ENCODE assay signal across 21 cellular contexts in genomic region chr3:2861120-2861519, GRCh38.
DNase-seq lines count a peak whose midpoint lies in the region; ATAC-seq, FAIRE-seq and TF ChIP-seq lines count a peak whose summit lies in the region.
"Had no signal": no experiment of that assay in that cellular context is flagged by ENCODE, and none has a peak within 500 bp of the region (broad histone marks: within the 10 kb centered on the region; RNA-seq: fewer than 3 reads in every experiment).

No MANE protein-coding gene starts in this region.

- TF ChIP-seq EP300 in HepG2 (IDR thresholded peaks at IDR 0.05; ENCODE audit: low read depth in 2 of 2, low read length in 2 of 2) (no peak), HepG2 (CRISPR knock-in tag; IDR thresholded peaks at IDR 0.05; ENCODE audit: borderline replicate concordance) (no peak)

- intact Hi-C loops in HepG2 (cut with micrococcal nuclease; ENCODE audit: unreplicated experiment) = no loop called here

- H2AFZ ChIP-seq in HepG2 (ENCODE audit: low read length) = no peak overlapping the region
- H2AFZ ChIP-seq: GM23248 had no signal

- 24% methylated on average over 1 of the region's 1 CpG for WGBS in liver
- WGBS in HepG2 (ENCODE audit: low lambda C conversion rate) = 0% methylated on average over 1 of the region's 1 CpG

- H3K9me3 ChIP-seq in liver (ENCODE audit: control insufficient read depth in 4 of 4, low read length in 3 of 4) = no peaks in the 10 kb centered on the region
- H3K9me3 ChIP-seq in HepG2 (ENCODE audit: low read length) = no peaks in the 10 kb centered on the region
- H3K9me3 ChIP-seq in T-helper 17 cell (ENCODE audit: control insufficient read depth, low read length, poor library complexity, severe bottlenecking) = no peaks in the 10 kb centered on the region
- H3K9me3 ChIP-seq: A549, HAP-1 had no signal

- no peaks in the 10 kb centered on the region for H3K36me3 Mint-ChIP-seq in T-helper 17 cell (ENCODE audit: low read depth)

- H3K27me3 Mint-ChIP-seq in T-helper 17 cell = peaks cover 19% of the 10 kb centered on the region

- no peak overlapping the region for H3K4me3 ChIP-seq in liver (ENCODE audit: low read depth in 1 of 3, low read length in 3 of 3)
- no peak overlapping the region for H3K4me3 ChIP-seq in HepG2 (replicated peaks in 1 of 3; ENCODE audit: insufficient read depth in 1 of 3, low read depth in 2 of 3, low read length in 3 of 3)
- H3K4me3 ChIP-seq: A549, GM12878, GM23248, HAP-1 had no signal

- CTCF ChIA-PET in HepG2 (lab: Yijun Ruan, JAX; ENCODE audit: low intra/inter-chr PET ratio, low total read pairs) = no interaction called here

- no peak for FAIRE-seq in HepG2 (lab: Jason Lieb, UNC)
- FAIRE-seq: A549, GM12878, GM19239 had no signal

- peak; percentile 19 to 45 for TF ChIP-seq RAD21 in liver (IDR thresholded peaks at IDR 0.05)
- no peak for TF ChIP-seq RAD21 in HepG2 (CRISPR knock-in tag; IDR thresholded peaks at IDR 0.05)

- H3K27me3 ChIP-seq in liver (ENCODE audit: control insufficient read depth in 4 of 4, insufficient read depth in 4 of 4, low read length in 3 of 4) (no peaks in the 10 kb centered on the region), HepG2 (ENCODE audit: control insufficient read depth in 1 of 2, insufficient read depth in 2 of 2, low read length in 2 of 2) (no peaks in the 10 kb centered on the region)

- H3K36me3 ChIP-seq in liver (ENCODE audit: control insufficient read depth in 4 of 4, insufficient read depth in 3 of 4, low read depth in 1 of 4, low read length in 3 of 4) = no peaks in the 10 kb centered on the region
- H3K36me3 ChIP-seq in HepG2 (replicated peaks in 1 of 2; ENCODE audit: control insufficient read depth in 1 of 2, insufficient read depth in 2 of 2, low read length in 2 of 2) = no peaks in the 10 kb centered on the region
- H3K36me3 ChIP-seq: HAP-1 had no signal

- H3K4me3 Mint-ChIP-seq in T-helper 17 cell = no peak overlapping the region
- H3K4me3 Mint-ChIP-seq: CD4-positive, alpha-beta T cell had no signal

- no peak for TF ChIP-seq POLR2A in HepG2 (IDR thresholded peaks at IDR 0.05; ENCODE audit: insufficient read depth in 1 of 2, low read depth in 2 of 2, low read length in 2 of 2)

- H3K27ac ChIP-seq in liver (ENCODE audit: low read depth in 1 of 2, low read length in 2 of 2) = peak overlapping the region; percentile 0 to 70
- no peak overlapping the region for H3K27ac ChIP-seq in HepG2 (ENCODE audit: extremely low read length, insufficient read depth, low read length)
- H3K27ac ChIP-seq: 22Rv1, A549, C4-2B, GM23248 had no signal

- ATAC-seq in HepG2 = no peak
- peak; percentile 83 for ATAC-seq in left lobe of liver
- ATAC-seq in T-helper 17 cell = no peak
- ATAC-seq: A549, GM12878 had no signal

- no peak overlapping the region for H3K4me2 ChIP-seq in HepG2 (ENCODE audit: low read depth, low read length)
- H3K4me2 ChIP-seq: A549 had no signal

- no peak overlapping the region for H3K27ac Mint-ChIP-seq in T-helper 17 cell
- H3K27ac Mint-ChIP-seq: CD4-positive, alpha-beta T cell had no signal

- POLR2A ChIA-PET in HepG2 (lab: Yijun Ruan, JAX) = no interaction called here

- peak; percentile 34 for DNase-seq in DMS53 (lab: John Stamatoyannopoulos, UW)
- DNase-seq in DMS53 treated with DMSO at 0.1 percent for 48 hours (lab: John Stamatoyannopoulos, UW; ENCODE audit: unreplicated experiment) = no peak
- DNase-seq in HepG2 (ENCODE audit: low spot score) = no peak
- peak; percentile 49 for DNase-seq in left lobe of liver (ENCODE audit: low spot score)
- no peak for DNase-seq in activated naive CD4-positive, alpha-beta T cell treated with anti-CD3 and anti-CD28 coated beads, Interleukin-2, amount 50 U/mL, for 16 hours
- DNase-seq in T-helper 17 cell = no peak
- DNase-seq in ecto neural progenitor cell (ENCODE audit: low spot score) = no peak
- DNase-seq: AML-193; CD4-positive, alpha-beta T cell; DMS153; DND-41; EL; GM23248; IMR-90 had no signal

- BruUV-seq in HepG2 (replicated peaks; lab: Mats Ljungman, UMichigan) = no TSS peak

- no peaks in the 10 kb centered on the region for H4K20me1 ChIP-seq in HepG2 (ENCODE audit: insufficient read depth, low read length)

- peaks cover 1% of the 10 kb centered on the region for H3K4me1 Mint-ChIP-seq in T-helper 17 cell

- in situ Hi-C loops in HepG2 (cut with HindIII; ENCODE audit: extremely low pct_ligation_motif_present, low pct_unique_long_range_greater_than_20kb) = no loop called here

- TF ChIP-seq CTCF in liver (IDR thresholded peaks at IDR 0.05; ENCODE audit: low read depth, low read length, missing input control) (no peak), HepG2 (CRISPR knock-in tag; IDR thresholded peaks at IDR 0.05) (no peak)

- H3K79me2 ChIP-seq in HepG2 (ENCODE audit: insufficient read depth, low read length) = no peaks in the 10 kb centered on the region

- H3K4me1 ChIP-seq in liver (ENCODE audit: control insufficient read depth in 4 of 4, insufficient read depth in 4 of 4, low read length in 3 of 4) (peaks cover 4 to 38% (median 23%) of the 10 kb centered on the region in 4 donors), HepG2 (ENCODE audit: insufficient read depth, low read length) (no peaks in the 10 kb centered on the region)
- H3K4me1 ChIP-seq: A549, HAP-1 had no signal

- H3K9ac ChIP-seq in liver (ENCODE audit: low read depth in 1 of 2, low read length in 2 of 2) (no peak overlapping the region), HepG2 (ENCODE audit: insufficient read depth, low read depth, low read length) (no peak overlapping the region)
- H3K9ac ChIP-seq: GM23248 had no signal

TF ChIP-seq in liver, 16 proteins besides CTCF, POLR2A, EP300 and RAD21 (continues in another document):
- TF ChIP-seq REST (IDR thresholded peaks at IDR 0.05) = peak; percentile 85
- TF ChIP-seq TAF1 (conservative IDR thresholded peaks at IDR 0.05) = no peak
- peak in 1 of 2 donors; percentile 80 for TF ChIP-seq RXRA (IDR thresholded peaks at IDR 0.05)
- TF ChIP-seq EGR1 (IDR thresholded peaks at IDR 0.05; ENCODE audit: low read depth in 2 of 2) = peak in 1 of 2 donors; percentile 54
- no peak for TF ChIP-seq SP1 (IDR thresholded peaks at IDR 0.05)
- TF ChIP-seq HNF4G (IDR thresholded peaks at IDR 0.05) = no peak
- TF ChIP-seq YY1 (IDR thresholded peaks at IDR 0.05) = peak; percentile 73

TF ChIP-seq in HepG2, 621 proteins besides CTCF, POLR2A, EP300 and RAD21:
- TF ChIP-seq ZNF614 (CRISPR knock-in tag; IDR thresholded peaks at IDR 0.05; ENCODE audit: borderline replicate concordance) (no peak), CEBPG (CRISPR knock-in tag; IDR thresholded peaks at IDR 0.05) (no peak), ZNF124 (CRISPR knock-in tag; IDR thresholded peaks at IDR 0.05) (no peak), HNF1A (IDR thresholded peaks at IDR 0.05; ENCODE audit: low read depth) (no peak), HNF1A (CRISPR knock-in tag; IDR thresholded peaks at IDR 0.05; ENCODE audit: borderline replicate concordance) (no peak), TFAP4 (IDR thresholded peaks at IDR 0.05; ENCODE audit: borderline replicate concordance, low read depth) (no peak), MTF2 (CRISPR knock-in tag; IDR thresholded peaks at IDR 0.05; ENCODE audit: borderline replicate concordance) (no peak)

Comparison
In these comparisons a context has a peak if more than half of its experiments do, and no peak if none do; other contexts are left out.
1. DNase-seq: peak in DMS53 (single experiment) and left lobe of liver (single experiment); none in DMS53 treated with DMSO at 0.1 percent for 48 hours (single experiment), HepG2 (single experiment), activated naive CD4-positive, alpha-beta T cell treated with anti-CD3 and anti-CD28 coated beads, Interleukin-2, amount 50 U/mL, for 16 hours (single experiment), T-helper 17 cell (0 of 3) and ecto neural progenitor cell (single experiment).